ENCODE assay signal across 18 cellular contexts in genomic region chr12:18798445-18799139, GRCh38.
DNase-seq lines count a peak whose midpoint lies in the region; ATAC-seq and TF ChIP-seq lines count a peak whose summit lies in the region.
"Had no signal": no experiment of that assay in that cellular context is flagged by ENCODE, and none has a peak within 500 bp of the region (broad histone marks: within the 10 kb centered on the region; RNA-seq: fewer than 3 reads in every experiment).

No MANE protein-coding gene starts in this region.

- TF ChIP-seq CTCF in 22Rv1 (IDR thresholded peaks at IDR 0.05) (no peak), osteoblast (IDR thresholded peaks at IDR 0.05; ENCODE audit: extremely low read depth, low read depth, low read length) (no peak)

- no peak for DNase-seq in adipocyte (ENCODE audit: low read depth)
- no peak for DNase-seq in Right ventricle myocardium superior
- peak; percentile 29 for DNase-seq in osteoblast (ENCODE audit: insufficient read length, low spot score, missing footprints)
- no peak for DNase-seq in NCI-H82 treated with DMSO at 0.1 percent for 48 hours (lab: John Stamatoyannopoulos, UW; ENCODE audit: unreplicated experiment)
- DNase-seq: activated CD4-positive, alpha-beta memory T cell treated with anti-CD3 and anti-CD28 coated beads for 36 hours; activated naive CD8-positive, alpha-beta T cell treated with anti-CD3 and anti-CD28 coated beads, Interleukin-2, amount 10 ng/mL, durations not matched to agents 7 days and 5 days; activated T-cell treated with anti-CD3 and anti-CD28 coated beads, Interleukin-2, amount 50 U/mL, for 48 hours; cerebellar nuclear complex; glutamatergic neuron; NCI-H1694; stimulated activated CD4-positive, alpha-beta T cell treated with anti-CD3 and anti-CD28 coated beads, Interleukin-2, amount 100 ng/mL, for 24 hours had no signal

- H3K27ac ChIP-seq in 22Rv1 (peak overlapping the region; percentile 60), osteoblast (ENCODE audit: low read depth, low read length) (no peak overlapping the region)
- H3K27ac ChIP-seq: SK-N-MC had no signal

- peak; percentile 86 for ATAC-seq in Right ventricle myocardium superior (ENCODE audit: poor library complexity)
- no peak for ATAC-seq in GM21737 (IDR thresholded peaks at IDR 0.05; ENCODE audit: unreplicated experiment)
- no peak for ATAC-seq in GM18867 (IDR thresholded peaks at IDR 0.05; ENCODE audit: unreplicated experiment)
- no peak for ATAC-seq in GM21390 (IDR thresholded peaks at IDR 0.05; ENCODE audit: unreplicated experiment)
- ATAC-seq: GM12878 had no signal

- H3K36me3 ChIP-seq in adipocyte (ENCODE audit: control insufficient read depth, insufficient read depth, low read length, severe bottlenecking) (no peaks in the 10 kb centered on the region), osteoblast (ENCODE audit: insufficient read depth, low read length) (no peaks in the 10 kb centered on the region)
- H3K36me3 ChIP-seq: HAP-1 had no signal

- H3K27me3 ChIP-seq in adipocyte (replicated peaks; ENCODE audit: control insufficient read depth, insufficient read depth, low read length) (no peaks in the 10 kb centered on the region), osteoblast (ENCODE audit: insufficient read depth, low read length) (no peaks in the 10 kb centered on the region)

- no peaks in the 10 kb centered on the region for H3K79me2 ChIP-seq in osteoblast (ENCODE audit: insufficient read depth, low read length)

- no peak overlapping the region for H3K4me2 ChIP-seq in osteoblast (ENCODE audit: insufficient read depth, low read length)

- intact Hi-C loops in Right ventricle myocardium superior (cut with DNase I) = no loop called here

- peak overlapping the region; percentile 4 for H3K9ac ChIP-seq in adipocyte (ENCODE audit: low read length)

- H3K4me1 ChIP-seq in adipocyte (ENCODE audit: control insufficient read depth, insufficient read depth, low read length) (peaks cover 24% of the 10 kb centered on the region), osteoblast (ENCODE audit: insufficient read depth, low read length) (no peaks in the 10 kb centered on the region)

- no peaks in the 10 kb centered on the region for H4K20me1 ChIP-seq in osteoblast (ENCODE audit: insufficient read depth, low read length)

- H2AFZ ChIP-seq in osteoblast (ENCODE audit: low read length) = no peak overlapping the region

- H3K4me3 ChIP-seq in adipocyte (ENCODE audit: low read length) = peak overlapping the region; percentile 42
- no peak overlapping the region for H3K4me3 ChIP-seq in osteoblast (ENCODE audit: insufficient read depth, low read length)
- H3K4me3 ChIP-seq: GM12878, HAP-1, SK-N-MC had no signal

- H3K9me3 ChIP-seq in adipocyte (ENCODE audit: control insufficient read depth, low read length) = no peaks in the 10 kb centered on the region
- H3K9me3 ChIP-seq in osteoblast (ENCODE audit: low read depth, low read length) = no peaks in the 10 kb centered on the region
- H3K9me3 ChIP-seq: HAP-1 had no signal
